In the genomic region with DNA sequence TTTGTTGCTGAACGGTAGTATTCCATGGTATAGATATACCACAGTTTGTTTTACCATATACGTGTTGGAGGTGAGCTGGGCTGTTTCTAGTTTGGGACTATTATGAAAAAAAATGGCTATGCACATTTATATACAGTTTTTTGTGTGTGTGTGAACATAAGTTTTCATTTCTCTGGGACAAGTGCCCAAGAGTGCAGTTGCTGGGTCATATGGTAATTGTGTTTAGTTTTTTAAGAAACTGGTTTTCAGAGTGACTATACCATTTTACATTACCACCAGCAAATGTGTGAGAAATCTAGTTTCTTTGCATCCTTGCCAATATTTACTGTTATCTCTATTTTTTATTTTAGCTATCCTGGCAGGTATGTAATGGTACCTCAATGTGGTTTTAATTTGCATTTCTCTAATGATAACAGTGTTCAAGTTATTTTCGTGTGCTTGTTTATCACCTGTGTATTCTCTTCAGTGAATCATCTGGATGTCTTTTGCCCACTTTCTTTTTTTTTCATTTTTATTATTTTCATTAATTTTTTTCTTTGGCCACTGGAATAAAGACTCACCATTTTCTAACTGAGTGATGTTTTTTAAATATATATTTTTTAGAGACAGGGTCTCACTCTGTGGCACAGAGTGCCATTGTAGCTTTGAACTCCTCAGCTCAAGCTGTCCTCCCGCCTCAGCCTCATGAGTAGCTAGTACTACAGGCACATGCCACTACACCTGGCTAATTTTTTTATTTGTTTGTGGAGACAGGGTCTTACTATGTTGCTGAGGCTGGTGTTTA, we compare ENCODE assay signal across 16 cellular contexts.
DNase-seq lines count a peak whose midpoint lies in the region; ATAC-seq and TF ChIP-seq lines count a peak whose summit lies in the region.
"Had no signal": no experiment of that assay in that cellular context is flagged by ENCODE, and none has a peak within 500 bp of the region (broad histone marks: within the 10 kb centered on the region; RNA-seq: fewer than 3 reads in every experiment).

No MANE protein-coding gene starts in this region.

- no peak overlapping the region for H2AFZ ChIP-seq in Loucy (ENCODE audit: low read length)

- TF ChIP-seq CTCF in Loucy (conservative IDR thresholded peaks at IDR 0.05; ENCODE audit: low read length) = no peak
- TF ChIP-seq CTCF in chondrocyte (IDR thresholded peaks at IDR 0.05) = no peak
- TF ChIP-seq CTCF in WERI-Rb-1 (IDR thresholded peaks at IDR 0.05; ENCODE audit: low read depth, low read length) = no peak

- H4K20me1 ChIP-seq in Loucy (ENCODE audit: insufficient read depth, low read length, poor library complexity, severe bottlenecking) = peaks cover 32% of the 10 kb centered on the region

- H3K4me1 Mint-ChIP-seq in activated CD4-positive, alpha-beta T cell treated with anti-CD3 and anti-CD28 coated beads, Interleukin-2, amount 10 ng/mL, durations not matched to agents 24 days and 14 days = peaks cover 43% of the 10 kb centered on the region
- peaks cover 16% of the 10 kb centered on the region for H3K4me1 Mint-ChIP-seq in chondrocyte (ENCODE audit: low read depth)
- H3K4me1 Mint-ChIP-seq in naive thymus-derived CD8-positive, alpha-beta T cell = peaks cover 29 to 66% (median 52%) of the 10 kb centered on the region in 4 donors

- no peaks in the 10 kb centered on the region for H3K9me2 ChIP-seq in Loucy (replicated peaks; ENCODE audit: low read depth, low read length)

- H3K4me1 ChIP-seq in Loucy (ENCODE audit: insufficient read depth, low read length, poor library complexity, severe bottlenecking) = peaks cover 30% of the 10 kb centered on the region

- POLR2A ChIA-PET in naive thymus-derived CD8-positive, alpha-beta T cell (lab: Charles Lee) = interaction anchor here (0.5 to 0.6 kb wide), 2 partner anchors 86 to 440 kb away, joined by 3 to 4 read pairs; a partner anchor contains a TSS

- H3K27ac Mint-ChIP-seq in activated CD4-positive, alpha-beta T cell treated with anti-CD3 and anti-CD28 coated beads, Interleukin-2, amount 10 ng/mL, durations not matched to agents 24 days and 14 days = peak overlapping the region; percentile 79
- H3K27ac Mint-ChIP-seq in chondrocyte (ENCODE audit: unreplicated experiment) = peak overlapping the region; percentile 90
- H3K27ac Mint-ChIP-seq in naive thymus-derived CD8-positive, alpha-beta T cell = peak overlapping the region in 8 of 10 donors; percentile 15 to 78 (median 42)

- no peaks in the 10 kb centered on the region for H3K27me3 ChIP-seq in Loucy (ENCODE audit: insufficient read depth, low read length, poor library complexity, severe bottlenecking)
- no peaks in the 10 kb centered on the region for H3K27me3 ChIP-seq in WERI-Rb-1 (ENCODE audit: insufficient read depth, low read depth, severe bottlenecking)
- H3K27me3 ChIP-seq: gastrocnemius medialis, pancreas had no signal

- peak in 1 of 2 donors; percentile 17 for ATAC-seq in naive thymus-derived CD8-positive, alpha-beta T cell
- no peak for ATAC-seq in GM21390 (IDR thresholded peaks at IDR 0.05; ENCODE audit: unreplicated experiment)
- ATAC-seq: gastrocnemius medialis, left lobe of liver had no signal

- H3K36me3 ChIP-seq in Loucy (ENCODE audit: insufficient read depth, low read length) = no peaks in the 10 kb centered on the region
- H3K36me3 ChIP-seq in WERI-Rb-1 = peaks cover 8% of the 10 kb centered on the region
- H3K36me3 ChIP-seq: gastrocnemius medialis, pancreas had no signal

- no peaks in the 10 kb centered on the region for H3K27me3 Mint-ChIP-seq in activated CD4-positive, alpha-beta T cell treated with anti-CD3 and anti-CD28 coated beads, Interleukin-2, amount 10 ng/mL, durations not matched to agents 24 days and 14 days
- no peaks in the 10 kb centered on the region for H3K27me3 Mint-ChIP-seq in chondrocyte (ENCODE audit: low read depth)
- no peaks in the 10 kb centered on the region for H3K27me3 Mint-ChIP-seq in naive thymus-derived CD8-positive, alpha-beta T cell

- H3K4me3 Mint-ChIP-seq in activated CD4-positive, alpha-beta T cell treated with anti-CD3 and anti-CD28 coated beads, Interleukin-2, amount 10 ng/mL, durations not matched to agents 24 days and 14 days = peak overlapping the region; percentile 26
- no peak overlapping the region for H3K4me3 Mint-ChIP-seq in chondrocyte (ENCODE audit: unreplicated experiment)
- peak overlapping the region in 6 of 10 donors; percentile 2 to 67 (median 20) for H3K4me3 Mint-ChIP-seq in naive thymus-derived CD8-positive, alpha-beta T cell

- 0 out of 2 replicates have a peak, but pooled peaks cover 8% of the 10 kb centered on the region for H3F3A ChIP-seq in Loucy (ENCODE audit: low read depth)

- H3K79me2 ChIP-seq in Loucy (ENCODE audit: insufficient read depth, low read length) = peaks cover 94% of the 10 kb centered on the region

- peaks cover 16% of the 10 kb centered on the region for H3K36me3 Mint-ChIP-seq in activated CD4-positive, alpha-beta T cell treated with anti-CD3 and anti-CD28 coated beads, Interleukin-2, amount 10 ng/mL, durations not matched to agents 24 days and 14 days (ENCODE audit: low read depth)
- H3K36me3 Mint-ChIP-seq in chondrocyte (ENCODE audit: low read depth) = no peaks in the 10 kb centered on the region
- H3K36me3 Mint-ChIP-seq in naive thymus-derived CD8-positive, alpha-beta T cell = peaks cover 0 to 15% (median 3%) of the 10 kb centered on the region in 3 donors

- DNase-seq in activated CD4-positive, alpha-beta T cell treated with anti-CD3 and anti-CD28 coated beads, Interleukin-2, amount 10 ng/mL, durations not matched to agents 24 days and 14 days = no peak
- DNase-seq in activated CD4-positive, alpha-beta T cell treated with anti-CD3 and anti-CD28 coated beads for 48 hours = no peak
- DNase-seq in chondrocyte (ENCODE audit: low spot score) (no peak), WERI-Rb-1 (no peak)
- DNase-seq in naive thymus-derived CD8-positive, alpha-beta T cell = no peak
- no peak for DNase-seq in activated CD4-positive, CD25-positive, alpha-beta regulatory T cell treated with anti-CD3 and anti-CD28 coated beads, Interleukin-2, amount 50 U/mL, for 72 hours
- DNase-seq: DMS 273 treated with DMSO at 0.1 percent for 48 hours, gastrocnemius medialis, NCI-H1092 treated with DMSO at 0.1 percent for 48 hours, NCI-H524, pancreas, SHP77 had no signal

- H3K4me2 ChIP-seq in Loucy (ENCODE audit: low read depth, low read length, poor library complexity, severe bottlenecking) = peak overlapping the region; percentile 41

- peaks cover 6% of the 10 kb centered on the region for H3K9me3 Mint-ChIP-seq in activated CD4-positive, alpha-beta T cell treated with anti-CD3 and anti-CD28 coated beads, Interleukin-2, amount 10 ng/mL, durations not matched to agents 24 days and 14 days
- no peaks in the 10 kb centered on the region for H3K9me3 Mint-ChIP-seq in chondrocyte (ENCODE audit: low read depth)
- H3K9me3 Mint-ChIP-seq in naive thymus-derived CD8-positive, alpha-beta T cell = no peaks in the 10 kb centered on the region

- no peaks in the 10 kb centered on the region for H3K9me3 ChIP-seq in Loucy (ENCODE audit: insufficient read depth, low read depth, low read length)
- H3K9me3 ChIP-seq in WERI-Rb-1 (ENCODE audit: severe bottlenecking) = no peaks in the 10 kb centered on the region
- H3K9me3 ChIP-seq: gastrocnemius medialis, pancreas had no signal

- H3K27ac ChIP-seq in WERI-Rb-1 = no peak overlapping the region
- H3K27ac ChIP-seq: coronary artery, gastrocnemius medialis had no signal

- no peak overlapping the region for H3K9ac ChIP-seq in Loucy (ENCODE audit: low read depth, low read length, poor library complexity, severe bottlenecking)

- intact Hi-C loops in activated CD4-positive, alpha-beta T cell treated with anti-CD3 and anti-CD28 coated beads, Interleukin-2, amount 10 ng/mL, durations not matched to agents 24 days and 14 days (cut with micrococcal nuclease) = loop anchor here (1.0 to 2.0 kb wide), 2 partner anchors 87 to 91 kb away; no protein-coding TSS in a partner anchor

- H3K4me3 ChIP-seq in Loucy (ENCODE audit: low read length, poor library complexity, severe bottlenecking) = no peak overlapping the region
- no peak overlapping the region for H3K4me3 ChIP-seq in WERI-Rb-1 (ENCODE audit: low read depth, low read length)
- H3K4me3 ChIP-seq: coronary artery, gastrocnemius medialis, pancreas had no signal
